Comparison of ENCODE assay signal across 10 cellular contexts in the genomic region with DNA sequence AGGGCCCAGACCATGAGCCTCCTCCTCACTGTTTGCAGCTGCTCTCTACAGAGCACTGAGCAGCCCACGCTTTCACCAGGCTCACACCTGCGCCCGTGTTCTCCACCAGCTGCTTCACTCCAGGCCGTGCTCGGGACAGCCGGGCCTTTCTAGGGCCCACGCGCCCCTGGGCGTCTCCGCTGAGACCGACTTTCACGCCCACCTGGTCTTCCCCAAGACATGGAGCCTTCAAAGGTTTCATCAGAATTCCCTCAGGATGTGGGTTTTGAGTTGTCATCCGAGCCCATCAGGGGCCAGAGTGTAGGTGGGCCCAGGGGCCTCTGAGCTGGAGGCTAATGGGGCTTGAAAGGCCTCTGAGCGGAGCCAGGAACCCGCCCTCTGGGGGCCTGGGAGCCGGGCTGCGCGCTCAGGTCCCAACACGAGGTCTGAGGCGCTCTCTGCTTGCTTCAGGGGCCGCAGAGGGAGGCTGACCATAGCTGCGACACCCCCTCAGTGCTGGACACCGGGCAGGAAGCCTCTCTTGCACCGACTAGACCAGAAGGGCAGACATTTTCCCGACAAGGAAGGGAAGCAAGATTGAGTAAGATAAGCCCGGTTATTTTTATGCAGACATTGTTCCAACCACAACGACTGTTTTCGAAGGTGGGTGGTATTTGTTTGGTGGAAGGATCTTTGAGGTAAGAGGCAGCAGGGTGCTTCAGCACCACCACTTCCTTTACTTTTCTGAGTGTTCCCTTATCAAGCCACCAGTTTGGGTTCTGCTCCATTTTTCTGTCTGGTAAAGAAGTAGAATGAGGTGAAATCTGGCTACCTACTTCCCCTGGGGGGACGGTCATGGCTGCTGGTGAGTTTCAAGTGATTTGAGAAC.
DNase-seq lines count a peak whose midpoint lies in the region; ATAC-seq and TF ChIP-seq lines count a peak whose summit lies in the region.
"Had no signal": no experiment of that assay in that cellular context is flagged by ENCODE, and none has a peak within 500 bp of the region (broad histone marks: within the 10 kb centered on the region; RNA-seq: fewer than 3 reads in every experiment).

No MANE protein-coding gene starts in this region.

- H3K4me3 Mint-ChIP-seq in GM23338 = no peak overlapping the region
- peak overlapping the region; percentile 74 for H3K4me3 Mint-ChIP-seq in activated naive CD4-positive, alpha-beta T cell treated with anti-CD3 and anti-CD28 coated beads for 36 hours

- H3K27me3 ChIP-seq in GM23338 (ENCODE audit: insufficient read depth) (no peaks in the 10 kb centered on the region), OCI-LY1 (ENCODE audit: insufficient read depth, low read length) (no peaks in the 10 kb centered on the region)

- H3K36me3 Mint-ChIP-seq in GM23338 (ENCODE audit: low read depth) = no peaks in the 10 kb centered on the region
- peaks cover 7% of the 10 kb centered on the region for H3K36me3 Mint-ChIP-seq in activated naive CD4-positive, alpha-beta T cell treated with anti-CD3 and anti-CD28 coated beads for 36 hours (ENCODE audit: low read depth)

- peak; percentile 31 for DNase-seq in GM23338 (ENCODE audit: low spot score)
- DNase-seq in activated naive CD4-positive, alpha-beta T cell treated with anti-CD3 and anti-CD28 coated beads for 36 hours = peak; percentile 66
- DNase-seq in stimulated activated CD4-positive, alpha-beta T cell treated with anti-CD3 and anti-CD28 coated beads, Interleukin-4, amount 100 ng/mL, for 1 hour = peak; percentile 50
- DNase-seq in epidermal melanocyte (ENCODE audit: insufficient read length, low spot score) = no peak
- no peak for DNase-seq in NCI-H345 treated with DMSO at 0.1 percent for 48 hours (lab: John Stamatoyannopoulos, UW; ENCODE audit: unreplicated experiment)
- no peak for DNase-seq in D341Med (ENCODE audit: low spot score)

- H3K4me1 ChIP-seq in GM23338 (ENCODE audit: insufficient read depth) (peaks cover 2% of the 10 kb centered on the region), OCI-LY1 (ENCODE audit: insufficient read depth, low read length, severe bottlenecking) (peaks cover 71% of the 10 kb centered on the region)

- H3K79me2 ChIP-seq in GM23338 (replicated peaks; ENCODE audit: insufficient read depth) (no peaks in the 10 kb centered on the region), OCI-LY1 (ENCODE audit: insufficient read depth, low read length) (no peaks in the 10 kb centered on the region)

- H3K9me3 Mint-ChIP-seq in GM23338 = no peaks in the 10 kb centered on the region
- H3K9me3 Mint-ChIP-seq in activated naive CD4-positive, alpha-beta T cell treated with anti-CD3 and anti-CD28 coated beads for 36 hours = no peaks in the 10 kb centered on the region

- 0 out of 2 replicates have a peak, but pooled peaks have one; percentile 7 for TF ChIP-seq CTCF in GM12875 (IDR thresholded peaks at IDR 0.05; ENCODE audit: borderline replicate concordance, insufficient read depth, low read depth, low read length)
- no peak for TF ChIP-seq CTCF in GM23338 (conservative IDR thresholded peaks at IDR 0.05; ENCODE audit: low read depth in 2 of 2)
- TF ChIP-seq CTCF in OCI-LY1 (IDR thresholded peaks at IDR 0.05; ENCODE audit: low read length) = no peak

- H3K36me3 ChIP-seq in GM23338 (ENCODE audit: insufficient read depth) (no peaks in the 10 kb centered on the region), OCI-LY1 (ENCODE audit: insufficient read depth, low read length) (no peaks in the 10 kb centered on the region)
- H3K36me3 ChIP-seq: thoracic aorta had no signal

- no peaks in the 10 kb centered on the region for H3F3A ChIP-seq in GM23338 (replicated peaks; ENCODE audit: low read depth)
- no peaks in the 10 kb centered on the region for H3F3A ChIP-seq in OCI-LY1 (ENCODE audit: insufficient read depth, low read length)

- no peaks in the 10 kb centered on the region for H3K9me2 ChIP-seq in GM23338 (ENCODE audit: insufficient read depth)
- H3K9me2 ChIP-seq in OCI-LY1 (ENCODE audit: low read depth, low read length) = no peaks in the 10 kb centered on the region

- H3K4me3 ChIP-seq in GM12875 (ENCODE audit: low read depth, low read length) = peak overlapping the region; percentile 21
- no peak overlapping the region for H3K4me3 ChIP-seq in GM23338
- H3K4me3 ChIP-seq in OCI-LY1 (ENCODE audit: low read depth, low read length, poor library complexity, severe bottlenecking) = peak overlapping the region; percentile 41
- H3K4me3 ChIP-seq: thoracic aorta had no signal

- intact Hi-C loops in activated naive CD4-positive, alpha-beta T cell treated with anti-CD3 and anti-CD28 coated beads for 36 hours (cut with micrococcal nuclease) = loop anchor here (1.0 to 10.0 kb wide), 9 partner anchors 16 to 417 kb away; a partner anchor contains a TSS

- peak overlapping the region; percentile 69 for H3K9ac ChIP-seq in OCI-LY1 (ENCODE audit: low read length)

- peak; percentile 55 for ATAC-seq in GM23338

- H4K20me1 ChIP-seq in GM23338 (replicated peaks; ENCODE audit: insufficient read depth) (no peaks in the 10 kb centered on the region), OCI-LY1 (ENCODE audit: insufficient read depth, low read length) (no peaks in the 10 kb centered on the region)

- no peaks in the 10 kb centered on the region for H3K9me3 ChIP-seq in OCI-LY1 (ENCODE audit: low read length)
- H3K9me3 ChIP-seq: thoracic aorta had no signal

- H2AFZ ChIP-seq in GM23338 (peak overlapping the region; percentile 72), OCI-LY1 (ENCODE audit: low read length) (peak overlapping the region; percentile 76)

- no peak overlapping the region for H3K4me2 ChIP-seq in GM23338
- H3K4me2 ChIP-seq in OCI-LY1 (ENCODE audit: low read length) = peak overlapping the region; percentile 70

- CTCF ChIA-PET in activated naive CD4-positive, alpha-beta T cell treated with anti-CD3 and anti-CD28 coated beads for 36 hours (lab: Charles Lee) = interaction anchor here (0.5 to 2.4 kb wide), 8 partner anchors 14 to 674 kb away, joined by 3 to 12 read pairs (median 4); no protein-coding TSS in a partner anchor

- H3K27me3 Mint-ChIP-seq in GM23338 (ENCODE audit: insufficient read depth, low read depth, poor library complexity) = peaks cover 2% of the 10 kb centered on the region
- H3K27me3 Mint-ChIP-seq in activated naive CD4-positive, alpha-beta T cell treated with anti-CD3 and anti-CD28 coated beads for 36 hours (ENCODE audit: low read depth) = no peaks in the 10 kb centered on the region

- peaks cover 14% of the 10 kb centered on the region; the same call in 2 of the 3 replicates for H3K4me1 Mint-ChIP-seq in GM23338
- H3K4me1 Mint-ChIP-seq in activated naive CD4-positive, alpha-beta T cell treated with anti-CD3 and anti-CD28 coated beads for 36 hours (ENCODE audit: low read depth) = peaks cover 64% of the 10 kb centered on the region

- H3K27ac Mint-ChIP-seq in GM23338 = no peak overlapping the region
- peak overlapping the region; percentile 98 for H3K27ac Mint-ChIP-seq in activated naive CD4-positive, alpha-beta T cell treated with anti-CD3 and anti-CD28 coated beads for 36 hours

- H3K27ac ChIP-seq in GM23338 (ENCODE audit: low read depth) (no peak overlapping the region), OCI-LY1 (ENCODE audit: low read depth, low read length, poor library complexity, severe bottlenecking) (peak overlapping the region; percentile 96)
- H3K27ac ChIP-seq: epithelial cell of prostate, thoracic aorta had no signal

TF ChIP-seq in GM23338, 12 proteins besides CTCF, POLR2A, EP300 and RAD21 (continues in another document):
- TF ChIP-seq EZH2phosphoT487 (IDR thresholded peaks at IDR 0.05; ENCODE audit: unreplicated experiment) (no peak), EZH2 (IDR thresholded peaks at IDR 0.05; ENCODE audit: low read depth, unreplicated experiment) (no peak)

Comparison
In these comparisons a context has a peak if more than half of its experiments do, and no peak if none do; other contexts are left out.
1. DNase-seq: peak in GM23338 (single experiment), activated naive CD4-positive, alpha-beta T cell treated with anti-CD3 and anti-CD28 coated beads for 36 hours (single experiment) and stimulated activated CD4-positive, alpha-beta T cell treated with anti-CD3 and anti-CD28 coated beads, Interleukin-4, amount 100 ng/mL, for 1 hour (single experiment); none in epidermal melanocyte (single experiment), NCI-H345 treated with DMSO at 0.1 percent for 48 hours (single experiment) and D341Med (single experiment).